20 cellular contexts compared by ENCODE assay signal in genomic region chr2:182973441-182974352, GRCh38.
DNase-seq lines count a peak whose midpoint lies in the region; ATAC-seq and TF ChIP-seq lines count a peak whose summit lies in the region.
"Had no signal": no experiment of that assay in that cellular context is flagged by ENCODE, and none has a peak within 500 bp of the region (broad histone marks: within the 10 kb centered on the region; RNA-seq: fewer than 3 reads in every experiment).

No MANE protein-coding gene starts in this region.

- DNase-seq in GM13977 (ENCODE audit: low spot score) (peak; percentile 4), SK-MEL-5 (ENCODE audit: low read depth, low spot score) (peak; percentile 7), neural crest cell (ENCODE audit: low read depth, low spot score) (no peak)
- DNase-seq: activated CD4-positive, alpha-beta T cell treated with anti-CD3 and anti-CD28 coated beads, Interleukin-2, amount 10 ng/mL, durations not matched to agents 7 days and 5 days; activated naive CD8-positive, alpha-beta T cell treated with anti-CD3 and anti-CD28 coated beads, Interleukin-2, amount 10 ng/mL, durations not matched to agents 7 days and 5 days; CD4-positive, CD25-positive, alpha-beta regulatory T cell; DMS153; effector CD4-positive, alpha-beta T cell; erythroblast; foreskin fibroblast; GDM1; NCI-H1105 treated with DMSO at 0.1 percent for 48 hours; NCI-H446 treated with DMSO at 0.1 percent for 48 hours; stimulated activated naive CD4-positive, alpha-beta T cell; testis had no signal

- peak overlapping the region; percentile 65 for H3K27ac Mint-ChIP-seq in neural crest cell (ENCODE audit: unreplicated experiment)
- H3K27ac Mint-ChIP-seq: activated CD4-positive, alpha-beta T cell treated with anti-CD3 and anti-CD28 coated beads, Interleukin-2, amount 10 ng/mL, durations not matched to agents 7 days and 5 days; activated naive CD8-positive, alpha-beta T cell treated with anti-CD3 and anti-CD28 coated beads, Interleukin-2, amount 10 ng/mL, durations not matched to agents 7 days and 5 days; CD4-positive, CD25-positive, alpha-beta regulatory T cell; neural progenitor cell had no signal

- TF ChIP-seq CTCF in GM13977 (IDR thresholded peaks at IDR 0.05; ENCODE audit: extremely low read depth, insufficient read depth, missing control alignments): no peak
- no peak for TF ChIP-seq CTCF in neural crest cell (conservative IDR thresholded peaks at IDR 0.05)

- ATAC-seq in HG02798 (IDR thresholded peaks at IDR 0.05; ENCODE audit: poor library complexity, unreplicated experiment): peak; percentile 48
- ATAC-seq in HG03354 (IDR thresholded peaks at IDR 0.05; ENCODE audit: poor library complexity, severe bottlenecking, unreplicated experiment): no peak
- no peak for ATAC-seq in GM18517 (IDR thresholded peaks at IDR 0.05; ENCODE audit: unreplicated experiment)
- no peak for ATAC-seq in GM21360 (IDR thresholded peaks at IDR 0.05; ENCODE audit: unreplicated experiment)

- no peak overlapping the region for H3K4me3 Mint-ChIP-seq in neural crest cell
- H3K4me3 Mint-ChIP-seq: activated CD4-positive, alpha-beta T cell treated with anti-CD3 and anti-CD28 coated beads, Interleukin-2, amount 10 ng/mL, durations not matched to agents 7 days and 5 days; activated naive CD8-positive, alpha-beta T cell treated with anti-CD3 and anti-CD28 coated beads, Interleukin-2, amount 10 ng/mL, durations not matched to agents 7 days and 5 days; CD4-positive, CD25-positive, alpha-beta regulatory T cell; neural progenitor cell had no signal

- H3K4me1 Mint-ChIP-seq in neural crest cell: peaks cover 21% of the 10 kb centered on the region
- H3K4me1 Mint-ChIP-seq: neural progenitor cell had no signal

- no peaks in the 10 kb centered on the region for H3K27me3 Mint-ChIP-seq in neural crest cell (ENCODE audit: low read depth)
- H3K27me3 Mint-ChIP-seq: activated CD4-positive, alpha-beta T cell treated with anti-CD3 and anti-CD28 coated beads, Interleukin-2, amount 10 ng/mL, durations not matched to agents 7 days and 5 days; CD4-positive, CD25-positive, alpha-beta regulatory T cell had no signal

- in situ Hi-C loops in GM13977 (cut with MboI; ENCODE audit: low pct_unique_long_range_greater_than_20kb, low sequenced_read_pairs, unreplicated experiment) (no loop called here), SK-MEL-5 (cut with HindIII; ENCODE audit: low pct_unique_long_range_greater_than_20kb, low sequenced_read_pairs) (no loop called here)

- peaks cover 44% of the 10 kb centered on the region for H3K36me3 Mint-ChIP-seq in neural crest cell (ENCODE audit: low read depth)

- H3K9me3 Mint-ChIP-seq in neural crest cell: peaks cover 18% of the 10 kb centered on the region
